In genomic region chr13:41332829-41333228, GRCh38 we compare ENCODE assay signal across 15 cellular contexts.
"Had no signal": no experiment of that assay in that cellular context is flagged by ENCODE, and none has a peak within 500 bp of the region (broad histone marks: within the 10 kb centered on the region; RNA-seq: fewer than 3 reads in every experiment).

No MANE protein-coding gene starts in this region.

- H3K4me3 ChIP-seq: stomach, thoracic aorta had no signal

- ATAC-seq: activated T-cell treated with anti-CD3 and anti-CD28 coated beads, Interleukin-2, amount 50 U/mL, for 72 hours; effector memory CD8-positive, alpha-beta T cell; sciatic nerve had no signal

- H3K9me3 ChIP-seq: stomach, thoracic aorta had no signal

- H3K27ac ChIP-seq: stomach had no signal

- DNase-seq: activated CD4-positive, alpha-beta T cell treated with anti-CD3 and anti-CD28 coated beads for 4 hours; activated CD8-positive, alpha-beta memory T cell treated with anti-CD3 and anti-CD28 coated beads, Interleukin-2, amount 50 U/mL, for 48 hours; activated gamma-delta T cell treated with Interleukin-2 at 50 U/mL for 16 hours; activated naive CD8-positive, alpha-beta T cell treated with anti-CD3 and anti-CD28 coated beads for 36 hours; activated T-cell treated with anti-CD3 and anti-CD28 coated beads, Interleukin-2, amount 50 U/mL, for 72 hours; effector memory CD8-positive, alpha-beta T cell; hypothalamus; mesendoderm; nephron progenitor cell; stimulated activated CD4-positive, alpha-beta T cell treated with anti-CD3 and anti-CD28 coated beads, Interleukin-12 subunit alpha, Interleukin-12 subunit beta, amount 100 ng/mL, for 4 hours; stimulated activated CD4-positive, alpha-beta T cell treated with anti-CD3 and anti-CD28 coated beads, Interleukin-2, amount 100 ng/mL, for 24 hours; stomach; T-helper 2 cell had no signal

- H3K27me3 ChIP-seq: stomach had no signal
